31 cellular contexts compared by ENCODE assay signal in genomic region chr18:62098960-62099359, GRCh38.
"Had no signal": no experiment of that assay in that cellular context is flagged by ENCODE, and none has a peak within 500 bp of the region (broad histone marks: within the 10 kb centered on the region; RNA-seq: fewer than 3 reads in every experiment).

No MANE protein-coding gene starts in this region.

- H3K9ac ChIP-seq: neural progenitor cell, parathyroid adenoma had no signal

- H3K36me3 ChIP-seq: ovary, upper lobe of right lung, uterus had no signal

- H2AFZ ChIP-seq: neural progenitor cell, parathyroid adenoma had no signal

- H3K27ac ChIP-seq: neural progenitor cell, ovary, parathyroid adenoma, psoas muscle, skin epidermis, spleen, suprapubic skin, testis, tibial artery, transverse colon, upper lobe of right lung, uterus had no signal

- DNase-seq: natural killer cell; occipital lobe; ovary; posterior cingulate gyrus; psoas muscle; right cardiac atrium; spleen; stimulated activated CD4-positive, alpha-beta T cell treated with anti-CD3 and anti-CD28 coated beads, Interleukin-12 subunit alpha, Interleukin-12 subunit beta, amount 100 ng/mL, for 4 hours; stimulated activated CD4-positive, alpha-beta T cell treated with anti-CD3 and anti-CD28 coated beads, Interleukin-1b, Interleukin-23, amount 100 ng/mL, for 48 hours; stimulated activated CD4-positive, alpha-beta T cell treated with anti-CD3 and anti-CD28 coated beads, Interleukin-4, amount 100 ng/mL, for 1 hour; stimulated activated CD4-positive, alpha-beta T cell treated with anti-CD3 and anti-CD28 coated beads, Interleukin-4, amount 100 ng/mL, for 4 hours; stimulated activated CD8-positive, alpha-beta memory T cell treated with anti-CD3 and anti-CD28 coated beads, Interleukin-4, amount 100 ng/mL, for 48 hours; stimulated activated naive CD4-positive, alpha-beta T cell; stimulated activated naive CD8-positive, alpha-beta T cell treated with anti-CD3 and anti-CD28 coated beads, Interleukin-15, amount 100 ng/mL, for 72 hours; stimulated activated naive CD8-positive, alpha-beta T cell treated with anti-CD3 and anti-CD28 coated beads, Interleukin-15, Interleukin-2, amounts not matched to agents 100 U/mL and 50 U/mL, for 24 hours; substantia nigra; testis; tibial artery; transverse colon; upper lobe of right lung; uterus had no signal

- H3K79me2 ChIP-seq: parathyroid adenoma had no signal

- H3K27ac Mint-ChIP-seq: natural killer cell; nephron; neural progenitor cell; progenitor cell of endocrine pancreas; stimulated activated memory B cell treated with anti-CD40 and anti-IgM and Interleukin-4, amounts not matched to agents 10 μg/mL and 1 μg/mL and 100 μg/mL, for 72 hours; stimulated activated naive CD8-positive, alpha-beta T cell treated with anti-CD3 and anti-CD28 coated beads, Interleukin-15, amount 100 ng/mL, for 72 hours; type B pancreatic cell had no signal

- H3K4me2 ChIP-seq: neural progenitor cell, smooth muscle cell had no signal

- H3K4me1 ChIP-seq: neural progenitor cell, psoas muscle, spleen, suprapubic skin, testis, transverse colon, upper lobe of right lung, uterus had no signal

- H3K4me3 Mint-ChIP-seq: natural killer cell; nephron; neural progenitor cell; stimulated activated memory B cell treated with anti-CD40 and anti-IgM and Interleukin-4, amounts not matched to agents 10 μg/mL and 1 μg/mL and 100 μg/mL, for 72 hours; stimulated activated naive CD8-positive, alpha-beta T cell treated with anti-CD3 and anti-CD28 coated beads, Interleukin-15, amount 100 ng/mL, for 72 hours; type B pancreatic cell had no signal

- H3K9me3 ChIP-seq: ovary, suprapubic skin, testis, upper lobe of right lung, uterus had no signal

- H3K27me3 ChIP-seq: neural progenitor cell, ovary, spleen, suprapubic skin, testis, tibial artery, transverse colon, upper lobe of right lung, uterus had no signal

- ATAC-seq: natural killer cell; psoas muscle; right cardiac atrium; sciatic nerve; stimulated activated memory B cell treated with anti-CD40 and anti-IgM and Interleukin-4, amounts not matched to agents 10 μg/mL and 1 μg/mL and 100 μg/mL, for 72 hours; stimulated activated naive CD8-positive, alpha-beta T cell treated with anti-CD3 and anti-CD28 coated beads, Interleukin-15, amount 100 ng/mL, for 72 hours; stimulated activated naive CD8-positive, alpha-beta T cell treated with anti-CD3 and anti-CD28 coated beads, Interleukin-15, Interleukin-2, amounts not matched to agents 100 U/mL and 50 U/mL, for 24 hours; upper lobe of right lung had no signal

- H3K4me1 Mint-ChIP-seq: natural killer cell; nephron; stimulated activated memory B cell treated with anti-CD40 and anti-IgM and Interleukin-4, amounts not matched to agents 10 μg/mL and 1 μg/mL and 100 μg/mL, for 72 hours had no signal

- H3K27me3 Mint-ChIP-seq: progenitor cell of endocrine pancreas; stimulated activated memory B cell treated with anti-CD40 and anti-IgM and Interleukin-4, amounts not matched to agents 10 μg/mL and 1 μg/mL and 100 μg/mL, for 72 hours; stimulated activated naive CD8-positive, alpha-beta T cell treated with anti-CD3 and anti-CD28 coated beads, Interleukin-15, amount 100 ng/mL, for 72 hours; type B pancreatic cell had no signal

- H3K4me3 ChIP-seq: neural progenitor cell, ovary, psoas muscle, skin epidermis, smooth muscle cell, spleen, suprapubic skin, testis, tibial artery, transverse colon, upper lobe of right lung, uterus had no signal
